Comparison of ENCODE assay signal across 15 cellular contexts in genomic region chr11:61983419-61983818, GRCh38. TPM values are rescaled to one million over a fixed set of nuclear protein-coding genes. Genes with fewer than 3 reads are reported as not detected.
"Had no signal": no experiment of that assay in that cellular context is flagged by ENCODE, and none has a peak within 500 bp of the region (broad histone marks: within the 10 kb centered on the region; RNA-seq: fewer than 3 reads in every experiment).

No MANE protein-coding gene starts in this region.

- ATAC-seq: activated T-cell treated with anti-CD3 and anti-CD28 coated beads, Interleukin-2, amount 50 U/mL, for 72 hours; foreskin keratinocyte had no signal

- FAIRE-seq: colon, TTC549 had no signal

- H3K9me3 ChIP-seq: upper lobe of left lung had no signal

- H3K36me3 ChIP-seq: cardiac muscle cell, upper lobe of left lung had no signal

- H3K4me3 ChIP-seq: cardiac muscle cell, lung, upper lobe of left lung had no signal

- H3K27me3 ChIP-seq: cardiac muscle cell, foreskin keratinocyte, upper lobe of left lung had no signal

- DNase-seq: activated CD4-positive, alpha-beta T cell treated with anti-CD3 and anti-CD28 coated beads, Interleukin-2, amount 50 U/mL, for 4 hours; activated gamma-delta T cell; activated T-cell treated with anti-CD3 and anti-CD28 coated beads, Interleukin-2, amount 50 U/mL, for 72 hours; endodermal cell; foreskin keratinocyte; occipital lobe; stimulated activated CD4-positive, alpha-beta T cell treated with anti-CD3 and anti-CD28 coated beads, Interleukin-15, amount 100 ng/mL, for 24 hours; stimulated activated CD4-positive, alpha-beta T cell treated with anti-CD3 and anti-CD28 coated beads, Interleukin-2, amount 100 ng/mL, for 48 hours; upper lobe of left lung had no signal

- H3K27ac ChIP-seq: cardiac muscle cell, epithelial cell of prostate, foreskin keratinocyte, upper lobe of left lung had no signal

RNA-seq across cellular contexts. Expression of gene BEST1, which starts 33.3 kb away (rescaled TPM):
- total RNA-seq: activated CD8-positive, alpha-beta memory T cell treated with anti-CD3 and anti-CD28 coated beads for 36 hours had no signal
